8 cellular contexts compared by ENCODE assay signal in the genomic region with DNA sequence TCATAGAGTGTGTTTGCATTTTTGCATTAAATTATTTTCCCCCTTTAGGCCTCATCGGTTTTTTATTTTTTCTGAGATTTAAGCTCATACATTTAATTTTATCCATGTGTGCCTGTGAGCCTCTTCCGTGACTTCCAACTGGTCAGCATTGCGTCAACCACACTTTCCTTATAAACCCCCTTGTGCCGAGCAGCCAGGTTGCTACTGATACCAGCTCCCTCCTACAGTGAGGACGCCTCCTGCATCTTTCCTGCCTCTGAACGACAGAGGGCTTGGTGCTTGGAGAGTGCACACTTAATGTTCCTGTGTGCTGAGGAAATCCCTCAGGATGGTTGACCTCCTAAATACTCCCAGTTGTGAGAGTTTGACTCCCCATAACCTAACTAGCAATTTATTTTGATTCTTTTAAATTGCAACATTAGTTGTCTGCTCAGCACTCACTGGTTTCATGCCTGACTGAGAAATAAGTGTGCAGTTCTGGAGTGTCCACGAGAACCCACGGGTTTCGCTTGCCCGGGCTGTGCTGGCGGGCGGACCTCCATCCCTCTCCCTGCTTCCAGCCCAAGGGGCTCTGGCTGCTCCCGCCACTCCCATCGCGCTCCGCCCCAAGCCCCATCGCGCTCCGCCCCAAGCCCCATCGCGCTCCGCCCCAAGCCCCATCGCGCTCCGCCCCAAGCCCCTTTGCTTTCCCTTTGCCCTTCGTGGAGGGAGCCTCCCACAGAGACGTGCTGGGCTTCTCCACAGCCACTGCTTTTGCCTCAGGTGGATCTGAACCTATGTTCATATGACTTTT. TPM values are rescaled to one million over a fixed set of nuclear protein-coding genes. Genes with fewer than 3 reads are reported as not detected.
"Had no signal": no experiment of that assay in that cellular context is flagged by ENCODE, and none has a peak within 500 bp of the region (broad histone marks: within the 10 kb centered on the region; RNA-seq: fewer than 3 reads in every experiment).

No MANE protein-coding gene starts in this region.

RNA-seq across cellular contexts. Expression of a gene that starts 26.6 kb away (rescaled TPM):
- total RNA-seq: activated CD4-positive, alpha-beta memory T cell treated with anti-CD3 and anti-CD28 coated beads for 36 hours; activated CD4-positive, alpha-beta T cell treated with anti-CD3 and anti-CD28 coated beads for 36 hours; activated naive CD8-positive, alpha-beta T cell treated with anti-CD3 and anti-CD28 coated beads for 36 hours; activated T-helper 17 cell treated with anti-CD3 and anti-CD28 coated beads, Interleukin-2, amount 50 U/mL, for 72 hours; mucosa of gallbladder; naive thymus-derived CD4-positive, alpha-beta T cell; smooth muscle cell; testis had no signal
